Comparison of ENCODE assay signal across 26 cellular contexts in genomic region chr1:34871443-34872132, GRCh38. TPM values are rescaled to one million over a fixed set of nuclear protein-coding genes. Genes with fewer than 3 reads are reported as not detected.
DNase-seq lines count a peak whose midpoint lies in the region; ATAC-seq lines count a peak whose summit lies in the region.
"Had no signal": no experiment of that assay in that cellular context is flagged by ENCODE, and none has a peak within 500 bp of the region (broad histone marks: within the 10 kb centered on the region; RNA-seq: fewer than 3 reads in every experiment).

No MANE protein-coding gene starts in this region.

- H3K4me1 Mint-ChIP-seq in CD4-positive, alpha-beta memory T cell = peaks cover 6 to 21% (median 9%) of the 10 kb centered on the region in 4 donors

- H4K20me1 ChIP-seq in Karpas-422 (ENCODE audit: insufficient read depth, low read depth, low read length) = no peaks in the 10 kb centered on the region

- H3K4me3 Mint-ChIP-seq in CD4-positive, alpha-beta memory T cell = peak overlapping the region in 5 of 8 donors; percentile 1 to 39 (median 32)
- H3K4me3 Mint-ChIP-seq: activated CD8-positive, alpha-beta T cell treated with anti-CD3 and anti-CD28 coated beads for 36 hours; activated naive CD4-positive, alpha-beta T cell treated with anti-CD3 and anti-CD28 coated beads for 36 hours; activated T-cell treated with anti-CD3 and anti-CD28 coated beads, Interleukin-2, amount 50 U/mL, for 24 hours had no signal

- H3K27ac ChIP-seq in CD4-positive, alpha-beta memory T cell (ENCODE audit: low read depth, low read length) = no peak overlapping the region
- H3K27ac ChIP-seq in Karpas-422 (ENCODE audit: low read length) (peak overlapping the region; percentile 43), right cardiac atrium (ENCODE audit: low read length) (no peak overlapping the region)
- H3K27ac ChIP-seq: C4-2B, neutrophil, SJCRH30, vagina had no signal

- H3K79me2 ChIP-seq in Karpas-422 (ENCODE audit: low read length) = no peaks in the 10 kb centered on the region

- WGBS in right cardiac atrium = 71% methylated on average over 17 of the region's 17 CpGs

- CTCF ChIA-PET in CD4-positive, alpha-beta memory T cell (lab: Charles Lee; ENCODE audit: partially characterized antibody) = interaction anchor here (5.1 kb wide), 1 partner anchor 11 kb away, joined by 27 read pairs; the partner anchor contains the start of gene SMIM12

- no peaks in the 10 kb centered on the region for H3K9me2 ChIP-seq in Karpas-422 (replicated peaks; ENCODE audit: insufficient read depth, low read length)

- H3K4me2 ChIP-seq in Karpas-422 (ENCODE audit: low read depth, low read length, poor library complexity, severe bottlenecking) = peak overlapping the region; percentile 24

- H3K27me3 ChIP-seq in CD4-positive, alpha-beta memory T cell (ENCODE audit: insufficient read depth, low read length) = peaks cover 11% of the 10 kb centered on the region
- H3K27me3 ChIP-seq in Karpas-422 (ENCODE audit: low read length) = no peaks in the 10 kb centered on the region
- H3K27me3 ChIP-seq in right cardiac atrium (ENCODE audit: control insufficient read depth, insufficient read depth) = peaks cover 2% of the 10 kb centered on the region
- H3K27me3 ChIP-seq: SJCRH30, vagina had no signal

- H2AFZ ChIP-seq in Karpas-422 (ENCODE audit: low read length) = no peak overlapping the region

- no peaks in the 10 kb centered on the region for H3K9me3 ChIP-seq in CD4-positive, alpha-beta memory T cell (ENCODE audit: control insufficient read depth in 1 of 2, low read length in 2 of 2)
- H3K9me3 ChIP-seq in Karpas-422 (ENCODE audit: low read length) (no peaks in the 10 kb centered on the region), right cardiac atrium (ENCODE audit: control insufficient read depth, low read length) (no peaks in the 10 kb centered on the region)
- H3K9me3 ChIP-seq: neutrophil, SJCRH30, vagina had no signal

- peaks cover 5% of the 10 kb centered on the region for H3K4me1 ChIP-seq in CD4-positive, alpha-beta memory T cell (ENCODE audit: insufficient read depth, low read length)
- peaks cover 41% of the 10 kb centered on the region for H3K4me1 ChIP-seq in Karpas-422 (ENCODE audit: low read length)
- H3K4me1 ChIP-seq in right cardiac atrium (ENCODE audit: control insufficient read depth, insufficient read depth, low read length) = no peaks in the 10 kb centered on the region

- intact Hi-C loops in CD4-positive, alpha-beta memory T cell (cut with micrococcal nuclease) = no loop called here
- intact Hi-C loops in right cardiac atrium (cut with DNase I) = no loop called here

- H3K4me3 ChIP-seq in CD4-positive, alpha-beta memory T cell (ENCODE audit: low read length in 2 of 2) = no peak overlapping the region
- no peak overlapping the region for H3K4me3 ChIP-seq in Karpas-422 (ENCODE audit: low read length)
- H3K4me3 ChIP-seq in right cardiac atrium (ENCODE audit: low read length) = no peak overlapping the region
- H3K4me3 ChIP-seq: SJCRH30, vagina had no signal

- H3K36me3 Mint-ChIP-seq in CD4-positive, alpha-beta memory T cell = no peaks in the 10 kb centered on the region

- no peak for DNase-seq in CD4-positive, alpha-beta memory T cell
- no peak for DNase-seq in Karpas-422
- DNase-seq in cerebellar cortex (ENCODE audit: low spot score) = peak; percentile 48
- DNase-seq in occipital lobe (lab: John Stamatoyannopoulos, UW) = peak; percentile 66
- no peak for DNase-seq in DMS114 treated with DMSO at 0.1 percent for 48 hours (lab: John Stamatoyannopoulos, UW; ENCODE audit: unreplicated experiment)
- no peak for DNase-seq in right cardiac atrium
- DNase-seq: activated CD8-positive, alpha-beta T cell treated with anti-CD3 and anti-CD28 coated beads for 36 hours; activated naive CD4-positive, alpha-beta T cell treated with anti-CD3 and anti-CD28 coated beads for 36 hours; activated T-cell treated with anti-CD3 and anti-CD28 coated beads, Interleukin-2, amount 50 U/mL, for 24 hours; DMS 273 treated with DMSO at 0.1 percent for 48 hours; GDM1; KBM-7; MV-4-11; NCI-H146; NCI-H526; stimulated activated CD8-positive, alpha-beta memory T cell treated with anti-CD3 and anti-CD28 coated beads, Interleukin-4, amount 100 ng/mL, for 48 hours had no signal

- peak overlapping the region; percentile 15; the same call in 1 of the 2 replicates for H3K9ac ChIP-seq in Karpas-422 (ENCODE audit: low read length)

- H3K27ac Mint-ChIP-seq in CD4-positive, alpha-beta memory T cell = peak overlapping the region in 4 of 7 donors; percentile 13 to 78 (median 42)
- H3K27ac Mint-ChIP-seq: activated CD8-positive, alpha-beta T cell treated with anti-CD3 and anti-CD28 coated beads for 36 hours; activated naive CD4-positive, alpha-beta T cell treated with anti-CD3 and anti-CD28 coated beads for 36 hours; activated T-cell treated with anti-CD3 and anti-CD28 coated beads, Interleukin-2, amount 50 U/mL, for 24 hours had no signal

- no peaks in the 10 kb centered on the region for H3K9me3 Mint-ChIP-seq in CD4-positive, alpha-beta memory T cell
- H3K9me3 Mint-ChIP-seq: activated CD8-positive, alpha-beta T cell treated with anti-CD3 and anti-CD28 coated beads for 36 hours; activated naive CD4-positive, alpha-beta T cell treated with anti-CD3 and anti-CD28 coated beads for 36 hours; activated T-cell treated with anti-CD3 and anti-CD28 coated beads, Interleukin-2, amount 50 U/mL, for 24 hours had no signal

- ATAC-seq in HG03025 (IDR thresholded peaks at IDR 0.05; ENCODE audit: low FRiP score, unreplicated experiment) = no peak
- no peak for ATAC-seq in right cardiac atrium
- ATAC-seq: activated CD4-positive, CD25-positive, alpha-beta regulatory T cell treated with anti-CD3 and anti-CD28 coated beads, Interleukin-2, amount 50 U/mL, for 24 hours; activated CD8-positive, alpha-beta T cell treated with anti-CD3 and anti-CD28 coated beads for 36 hours; Panc1 had no signal

- POLR2A ChIA-PET in CD4-positive, alpha-beta memory T cell (lab: Charles Lee; ENCODE audit: partially characterized antibody) = interaction anchor here (1.0 kb wide), 1 partner anchor 12 kb away, joined by 3 read pairs; the partner anchor contains the start of gene SMIM12

- peaks cover 32 to 39% of the 10 kb centered on the region in 2 donors for H3K27me3 Mint-ChIP-seq in CD4-positive, alpha-beta memory T cell

- H3K36me3 ChIP-seq in CD4-positive, alpha-beta memory T cell (ENCODE audit: insufficient read depth, low read length) = no peaks in the 10 kb centered on the region
- H3K36me3 ChIP-seq in Karpas-422 (ENCODE audit: insufficient read depth, low read length) = no peaks in the 10 kb centered on the region
- H3K36me3 ChIP-seq: neutrophil, SJCRH30, vagina had no signal

RNA-seq across cellular contexts. Expression of gene SMIM12, which starts 12.0 kb away (rescaled TPM):
- total RNA-seq in CD4-positive, alpha-beta memory T cell = 10 to 100 TPM; 32.0 to 35.5 TPM
- polyA plus RNA-seq in CD4-positive, alpha-beta memory T cell = 100 to 1,000 TPM in 1 of 2 donors, 10 to 100 TPM in 1; 76.1 to 146 TPM
- total RNA-seq in Karpas-422 (2014; rRNA removed; shearing (Covaris generic); ENCODE audit: low replicate concordance) = 25.3 and 33.0 TPM in 2 replicates
- total RNA-seq in occipital lobe = 8.6 TPM
- 10 to 100 TPM; 39.2 to 58.7 (median 40.8) TPM for total RNA-seq in right cardiac atrium
- 35.3 TPM for polyA plus RNA-seq in right cardiac atrium

RNA-seq across cellular contexts. Expression of gene DLGAP3, which starts 57.9 kb away (rescaled TPM):
- 1 to 10 TPM; 1.5 TPM for total RNA-seq in CD4-positive, alpha-beta memory T cell
- polyA plus RNA-seq in CD4-positive, alpha-beta memory T cell = under 1 TPM; 0.08 to 0.18 TPM
- 4.1 and 9.5 TPM in 2 replicates for total RNA-seq in Karpas-422 (2014; rRNA removed; shearing (Covaris generic); ENCODE audit: low replicate concordance)
- 3.1 TPM for total RNA-seq in occipital lobe
- under 1 TPM; 0.08 to 0.21 (median 0.14) TPM for total RNA-seq in right cardiac atrium
- polyA plus RNA-seq in right cardiac atrium = 0.05 TPM
- total RNA-seq: HT-29, lung microvascular endothelial cell, skeletal muscle tissue, vagina had no signal

Comparison
In these comparisons a context has a peak if more than half of its experiments do, and no peak if none do; other contexts are left out.
1. DNase-seq: peak in cerebellar cortex (single experiment) and occipital lobe (single experiment); none in CD4-positive, alpha-beta memory T cell (0 of 5), Karpas-422 (single experiment), DMS114 treated with DMSO at 0.1 percent for 48 hours (single experiment) and right cardiac atrium (0 of 3).